Comparison of ENCODE assay signal across 2 cellular contexts in genomic region chr18:50090370-50091312, GRCh38.
TF ChIP-seq lines count a peak whose summit lies in the region.

No MANE protein-coding gene starts in this region.

TF ChIP-seq in HepG2, 621 proteins besides CTCF, POLR2A, EP300 and RAD21 (continued from another document and continues in another):
- TF ChIP-seq ATF3 (CRISPR knock-in tag; IDR thresholded peaks at IDR 0.05) (no peak), MED13 (CRISPR knock-in tag; IDR thresholded peaks at IDR 0.05) (no peak), ZNF354B (CRISPR knock-in tag; IDR thresholded peaks at IDR 0.05) (no peak), TAF15 (IDR thresholded peaks at IDR 0.05; ENCODE audit: low read depth, low read length, poor library complexity, severe bottlenecking) (no peak), MEIS1 (CRISPR knock-in tag; IDR thresholded peaks at IDR 0.05; ENCODE audit: borderline replicate concordance) (0 out of 2 replicates have a peak, but pooled peaks have one; percentile 19), ZNF124 (CRISPR knock-in tag; IDR thresholded peaks at IDR 0.05) (0 out of 2 replicates have a peak, but pooled peaks have one; percentile 41), ZNF781 (CRISPR knock-in tag; IDR thresholded peaks at IDR 0.05; ENCODE audit: borderline replicate concordance, not compliant biosample characterization) (no peak), ZMYM4 (CRISPR knock-in tag; IDR thresholded peaks at IDR 0.05) (peak; percentile 24; the same call in 1 of the 2 replicates), ZGPAT (CRISPR knock-in tag; IDR thresholded peaks at IDR 0.05) (0 out of 2 replicates have a peak, but pooled peaks have one; percentile 28), THAP7 (CRISPR knock-in tag; IDR thresholded peaks at IDR 0.05) (no peak), NFIC (IDR thresholded peaks at IDR 0.05; ENCODE audit: low read length) (no peak), ZNF407 (CRISPR knock-in tag; IDR thresholded peaks at IDR 0.05; ENCODE audit: not compliant biosample characterization) (no peak)

TF ChIP-seq in GM12878, 131 proteins besides CTCF, POLR2A, EP300 and RAD21 (continued from another document and continues in another):
- TF ChIP-seq ETV6 (conservative IDR thresholded peaks at IDR 0.05 in 1 of 2, IDR thresholded peaks at IDR 0.05 in 1 of 2; ENCODE audit: borderline replicate concordance in 1 of 2, low read depth in 1 of 2) (no peak), POU2F2 (IDR thresholded peaks at IDR 0.05; ENCODE audit: borderline replicate concordance, low read depth, low read length) (no peak), IKZF1 (conservative IDR thresholded peaks at IDR 0.05) (peak; percentile 52; the same call in 1 of the 2 replicates), E2F8 (IDR thresholded peaks at IDR 0.05; ENCODE audit: low read depth, partially characterized antibody) (no peak), HSF1 (IDR thresholded peaks at IDR 0.05; ENCODE audit: low read depth, low read length) (no peak), ZNF592 (IDR thresholded peaks at IDR 0.05) (no peak), NR2C2 (IDR thresholded peaks at IDR 0.05; ENCODE audit: borderline replicate concordance, control insufficient read depth, insufficient read length, low read depth) (no peak), ZNF24 (IDR thresholded peaks at IDR 0.05) (no peak), MEF2A (IDR thresholded peaks at IDR 0.05; ENCODE audit: insufficient read depth, low read depth, low read length) (no peak), YBX1 (IDR thresholded peaks at IDR 0.05) (no peak), HDAC2 (IDR thresholded peaks at IDR 0.05) (no peak), PAX8 (IDR thresholded peaks at IDR 0.05) (no peak), ZBED1 (IDR thresholded peaks at IDR 0.05; ENCODE audit: borderline replicate concordance) (no peak), TBL1XR1 (IDR thresholded peaks at IDR 0.05; ENCODE audit: low read depth, low read length) (no peak), BRCA1 (IDR thresholded peaks at IDR 0.05; ENCODE audit: low read depth, low read length) (no peak), HCFC1 (IDR thresholded peaks at IDR 0.05; ENCODE audit: low read length) (no peak), SMAD1 (IDR thresholded peaks at IDR 0.05; ENCODE audit: low read depth, partially characterized antibody) (no peak), RAD51 (IDR thresholded peaks at IDR 0.05) (peak; percentile 58; the same call in 1 of the 2 replicates), YY1 (IDR thresholded peaks at IDR 0.05; ENCODE audit: low read depth, low read length) (no peak), CREB1 (IDR thresholded peaks at IDR 0.05; ENCODE audit: low read depth) (no peak), BCLAF1 (IDR thresholded peaks at IDR 0.05) (no peak), SP1 (IDR thresholded peaks at IDR 0.05; ENCODE audit: low read depth, low read length) (no peak), SUZ12 (IDR thresholded peaks at IDR 0.05; ENCODE audit: unreplicated experiment) (no peak), ZNF274 (IDR thresholded peaks at IDR 0.05; ENCODE audit: insufficient read depth, insufficient read length) (no peak), ELK1 (IDR thresholded peaks at IDR 0.05; ENCODE audit: low read depth, low read length) (no peak), IRF5 (IDR thresholded peaks at IDR 0.05; ENCODE audit: borderline replicate concordance) (no peak), USF2 (IDR thresholded peaks at IDR 0.05; ENCODE audit: borderline replicate concordance, low read depth, low read length) (no peak), KDM1A (IDR thresholded peaks at IDR 0.05; ENCODE audit: borderline replicate concordance) (no peak), STAT3 (IDR thresholded peaks at IDR 0.05; ENCODE audit: low read depth, low read length) (no peak), SREBF1 (IDR thresholded peaks at IDR 0.05; ENCODE audit: low read length) (no peak), NFXL1 (IDR thresholded peaks at IDR 0.05; ENCODE audit: borderline replicate concordance) (no peak), EED (IDR thresholded peaks at IDR 0.05; ENCODE audit: low read depth) (no peak), KAT2A (conservative IDR thresholded peaks at IDR 0.05; ENCODE audit: control insufficient read depth, low read depth, low read length) (no peak), NBN (IDR thresholded peaks at IDR 0.05) (peak; percentile 43; the same call in 1 of the 2 replicates), MLLT1 (IDR thresholded peaks at IDR 0.05) (peak; percentile 32; the same call in 1 of the 2 replicates), SUPT20H (IDR thresholded peaks at IDR 0.05; ENCODE audit: borderline replicate concordance, control insufficient read depth, low read depth, low read length) (no peak), MTA2 (IDR thresholded peaks at IDR 0.05; ENCODE audit: low read depth) (0 out of 2 replicates have a peak, but pooled peaks have one; percentile 40), E2F4 (IDR thresholded peaks at IDR 0.05; ENCODE audit: low read depth, low read length) (no peak), SMARCA5 (IDR thresholded peaks at IDR 0.05) (no peak), RCOR1 (conservative IDR thresholded peaks at IDR 0.05; ENCODE audit: low read depth, low read length) (no peak)
